8 cellular contexts compared by ENCODE assay signal in the genomic region with DNA sequence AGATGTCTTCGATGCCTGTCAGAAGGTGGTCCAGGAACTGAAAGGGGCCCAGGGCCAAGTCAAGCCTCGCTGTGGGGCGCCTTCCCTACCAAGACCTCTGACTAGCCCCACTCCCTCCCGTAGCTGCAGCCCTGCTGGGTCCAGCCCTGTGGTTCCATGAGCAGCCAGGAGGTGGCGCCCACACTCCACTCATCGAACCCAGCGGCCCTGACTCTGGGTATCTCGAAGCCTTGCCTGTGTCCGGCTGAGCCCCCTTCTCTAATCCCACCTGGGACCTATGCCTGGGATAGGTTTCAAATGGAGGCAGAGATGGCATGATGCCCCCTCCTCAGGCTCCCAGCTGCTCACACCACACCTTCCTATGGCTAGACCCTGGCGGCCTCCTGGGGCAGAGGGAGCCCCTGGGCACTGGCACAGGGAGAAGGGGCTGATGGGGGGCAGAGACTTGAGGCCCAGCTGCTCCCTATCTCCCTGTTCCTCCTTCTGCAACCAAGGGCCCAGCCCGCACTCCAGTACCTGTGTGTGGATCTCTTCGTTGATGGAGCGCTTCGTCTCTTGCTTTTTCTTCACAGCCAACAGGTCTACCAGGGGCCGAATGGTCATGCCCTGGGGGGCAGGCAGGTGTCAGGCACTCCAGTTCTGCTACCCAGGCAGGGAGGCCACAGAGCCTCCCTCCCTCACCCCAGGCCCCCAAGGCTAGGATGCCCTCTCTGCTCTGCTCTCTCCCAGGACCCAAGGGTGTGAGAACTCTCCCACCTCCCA. TPM values are rescaled to one million over a fixed set of nuclear protein-coding genes. Genes with fewer than 3 reads are reported as not detected.
DNase-seq lines count a peak whose midpoint lies in the region; ATAC-seq and TF ChIP-seq lines count a peak whose summit lies in the region.

No MANE protein-coding gene starts in this region.

- peak; percentile 95 to 99 for TF ChIP-seq CTCF in left lung (IDR thresholded peaks at IDR 0.05)

- no peaks in the 10 kb centered on the region for H3K9me3 ChIP-seq in left lung

- ATAC-seq in left lung (peak; percentile 51), HG03097 (IDR thresholded peaks at IDR 0.05; ENCODE audit: low FRiP score, unreplicated experiment) (no peak)

- no peak overlapping the region for H3K4me3 ChIP-seq in left lung

- H3K36me3 ChIP-seq in left lung: peaks cover 0 to 62% of the 10 kb centered on the region in 2 donors

- intact Hi-C loops in left lung (cut with DNase I): loop anchor here in 1 of 2 donors (5.0 to 10.0 kb wide), 2 partner anchors 179 to 282 kb away; a partner anchor contains a TSS

- DNase-seq in NCI-H510A treated with DMSO at 0.1 percent for 48 hours (lab: John Stamatoyannopoulos, UW) (peak; percentile 50), NCI-H510A (lab: John Stamatoyannopoulos, UW) (no peak), NCI-H1694 (lab: John Stamatoyannopoulos, UW) (peak; percentile 52), caudate nucleus (lab: John Stamatoyannopoulos, UW) (peak in 58 of 61 donors; percentile 11 to 78 (median 53)), left lung (peak; percentile 79 to 94)
- DNase-seq in activated CD4-positive, alpha-beta T cell treated with anti-CD3 and anti-CD28 coated beads for 1 hour: peak; percentile 72
- peak; percentile 59 to 67 (median 63) for DNase-seq in stimulated activated CD4-positive, alpha-beta T cell treated with anti-CD3 and anti-CD28 coated beads, TNF-alpha, amount 100 ng/mL, for 4 hours (ENCODE audit: low read depth in 3 of 3)

- H3K27ac ChIP-seq in caudate nucleus (ENCODE audit: low read depth, low read length) (peak overlapping the region; percentile 45), left lung (no peak overlapping the region)

- H3K4me1 ChIP-seq in left lung: peaks cover 20 to 25% of the 10 kb centered on the region in 2 donors

- H3K27me3 ChIP-seq in left lung: no peaks in the 10 kb centered on the region

RNA-seq across cellular contexts. Expression of a gene that starts 52.0 kb away (rescaled TPM):
- 10 to 100 TPM; 47.1 to 63.8 TPM for total RNA-seq in left lung
